1 cellular context compared by ENCODE assay signal in genomic region chr1:45750298-45751038, GRCh38.
TF ChIP-seq lines count a peak whose summit lies in the region.

Gene IPP, minus strand, starts transcription at chr1:45750653. Its CDS starts 4,242 bp downstream, at chr1:45746411.

TF ChIP-seq in HepG2, 621 proteins besides CTCF, POLR2A, EP300 and RAD21 (continued from another document and continues in another):
- TF ChIP-seq PRDM10 (CRISPR knock-in tag; IDR thresholded peaks at IDR 0.05; ENCODE audit: low read depth) (peak; percentile 79), CREB3 (CRISPR knock-in tag; IDR thresholded peaks at IDR 0.05) (no peak), ZNF749 (CRISPR knock-in tag; IDR thresholded peaks at IDR 0.05; ENCODE audit: borderline replicate concordance) (no peak), ZFP37 (CRISPR knock-in tag; IDR thresholded peaks at IDR 0.05; ENCODE audit: borderline replicate concordance) (no peak), KMT2A (CRISPR knock-in tag; IDR thresholded peaks at IDR 0.05) (peak; percentile 96), TGIF2 (CRISPR knock-in tag; IDR thresholded peaks at IDR 0.05) (no peak), SMYD3 (CRISPR knock-in tag; IDR thresholded peaks at IDR 0.05) (no peak; the same call in 1 of the 2 replicates), ZBTB46 (CRISPR knock-in tag; IDR thresholded peaks at IDR 0.05; ENCODE audit: borderline replicate concordance) (no peak), ARNTL (CRISPR knock-in tag; IDR thresholded peaks at IDR 0.05) (0 out of 2 replicates have a peak, but pooled peaks have one; percentile 48), MBNL3 (CRISPR knock-in tag; conservative IDR thresholded peaks at IDR 0.05) (no peak), MEF2D (CRISPR knock-in tag; IDR thresholded peaks at IDR 0.05) (peak; percentile 82), PHF20 (CRISPR knock-in tag; IDR thresholded peaks at IDR 0.05) (peak; percentile 72), PCBP1 (IDR thresholded peaks at IDR 0.05; ENCODE audit: borderline replicate concordance, low read depth, low read length) (no peak; the same call in 1 of the 2 replicates), ZNF207 (IDR thresholded peaks at IDR 0.05; ENCODE audit: borderline replicate concordance) (no peak), ZNF501 (CRISPR knock-in tag; IDR thresholded peaks at IDR 0.05) (peak; percentile 93), MXD4 (CRISPR knock-in tag; IDR thresholded peaks at IDR 0.05) (peak; percentile 71), GMEB1 (CRISPR knock-in tag; IDR thresholded peaks at IDR 0.05; ENCODE audit: borderline replicate concordance) (peak; percentile 63; the same call in 1 of the 2 replicates), ZNF782 (CRISPR knock-in tag; IDR thresholded peaks at IDR 0.05; ENCODE audit: borderline replicate concordance) (peak; percentile 92; the same call in 1 of the 2 replicates), ZNF253 (CRISPR knock-in tag; IDR thresholded peaks at IDR 0.05; ENCODE audit: borderline replicate concordance) (no peak), HNRNPUL1 (IDR thresholded peaks at IDR 0.05; ENCODE audit: low read depth, low read length) (peak; percentile 58; the same call in 1 of the 2 replicates), TCF12 (IDR thresholded peaks at IDR 0.05) (no peak), TCF12 (CRISPR knock-in tag; IDR thresholded peaks at IDR 0.05) (peak; percentile 92), MAFG (CRISPR knock-in tag; IDR thresholded peaks at IDR 0.05) (no peak), ZNF850 (CRISPR knock-in tag; conservative IDR thresholded peaks at IDR 0.05) (no peak), PAXIP1 (CRISPR knock-in tag; conservative IDR thresholded peaks at IDR 0.05) (peak; percentile 85), MEIS1 (CRISPR knock-in tag; IDR thresholded peaks at IDR 0.05; ENCODE audit: borderline replicate concordance) (peak; percentile 91), IKZF4 (CRISPR knock-in tag; IDR thresholded peaks at IDR 0.05; ENCODE audit: borderline replicate concordance, low read depth, not compliant biosample characterization) (no peak), HMGXB3 (CRISPR knock-in tag; IDR thresholded peaks at IDR 0.05; ENCODE audit: borderline replicate concordance) (peak; percentile 80; the same call in 1 of the 2 replicates), ZNF275 (CRISPR knock-in tag; IDR thresholded peaks at IDR 0.05; ENCODE audit: borderline replicate concordance) (no peak; the same call in 1 of the 2 replicates), FOXK1 (CRISPR knock-in tag; IDR thresholded peaks at IDR 0.05; ENCODE audit: borderline replicate concordance, low read depth) (peak; percentile 75), SMAD3 (CRISPR knock-in tag; IDR thresholded peaks at IDR 0.05) (0 out of 2 replicates have a peak, but pooled peaks have one; percentile 48), ZFYVE20 (CRISPR knock-in tag; IDR thresholded peaks at IDR 0.05; ENCODE audit: borderline replicate concordance, low read depth) (no peak), ELK4 (CRISPR knock-in tag; IDR thresholded peaks at IDR 0.05; ENCODE audit: borderline replicate concordance) (no peak), ZNF780A (CRISPR knock-in tag; IDR thresholded peaks at IDR 0.05) (no peak), ZNF496 (CRISPR knock-in tag; IDR thresholded peaks at IDR 0.05; ENCODE audit: insufficient replicate concordance) (no peak), NFIB (CRISPR knock-in tag; IDR thresholded peaks at IDR 0.05; ENCODE audit: borderline replicate concordance) (no peak), ZC3H13 (CRISPR knock-in tag; IDR thresholded peaks at IDR 0.05) (0 out of 2 replicates have a peak, but pooled peaks have one; percentile 73)
